18 cellular contexts compared by ENCODE assay signal in genomic region chr13:50481936-50482335, GRCh38.
A peak's percentile ranks its signal among the peaks of the same experiment; 100 is the strongest.
DNase-seq lines count a peak whose midpoint lies in the region; ATAC-seq and TF ChIP-seq lines count a peak whose summit lies in the region.
"Had no signal": no experiment of that assay in that cellular context is flagged by ENCODE, and none has a peak within 500 bp of the region (broad histone marks: within the 10 kb centered on the region; RNA-seq: fewer than 3 reads in every experiment).

No MANE protein-coding gene starts in this region.

- no peaks in the 10 kb centered on the region for H3K9me3 Mint-ChIP-seq in activated naive CD4-positive, alpha-beta T cell treated with anti-CD3 and anti-CD28 coated beads, Interleukin-2, amount 10 ng/mL, durations not matched to agents 7 days and 5 days
- H3K9me3 Mint-ChIP-seq in activated naive CD4-positive, alpha-beta T cell treated with anti-CD3 and anti-CD28 coated beads, Interleukin-2, amount 50 U/mL, for 72 hours = no peaks in the 10 kb centered on the region
- no peaks in the 10 kb centered on the region for H3K9me3 Mint-ChIP-seq in nephron progenitor cell
- H3K9me3 Mint-ChIP-seq: CD4-positive, alpha-beta T cell; CD8-positive, alpha-beta T cell had no signal

- no peaks in the 10 kb centered on the region for H4K20me1 ChIP-seq in OCI-LY1 (ENCODE audit: insufficient read depth, low read length)
- H4K20me1 ChIP-seq: BLaER1 treated with 17β-estradiol and CSF1 and Interleukin-3, amounts not matched to agents 10 nM and 100 nM had no signal

- H3K9me2 ChIP-seq in OCI-LY1 (ENCODE audit: low read depth, low read length) = no peaks in the 10 kb centered on the region

- no peaks in the 10 kb centered on the region for H3K36me3 ChIP-seq in OCI-LY1 (ENCODE audit: insufficient read depth, low read length)
- H3K36me3 ChIP-seq: BLaER1 treated with 17β-estradiol and CSF1 and Interleukin-3, amounts not matched to agents 10 nM and 100 nM had no signal

- peaks cover 57% of the 10 kb centered on the region for H3K4me1 ChIP-seq in OCI-LY1 (ENCODE audit: insufficient read depth, low read length, severe bottlenecking)
- H3K4me1 ChIP-seq: A549, Caco-2 had no signal

- peak overlapping the region; percentile 9 for H3K27ac Mint-ChIP-seq in activated naive CD4-positive, alpha-beta T cell treated with anti-CD3 and anti-CD28 coated beads, Interleukin-2, amount 10 ng/mL, durations not matched to agents 7 days and 5 days
- H3K27ac Mint-ChIP-seq in activated naive CD4-positive, alpha-beta T cell treated with anti-CD3 and anti-CD28 coated beads, Interleukin-2, amount 50 U/mL, for 72 hours = no peak overlapping the region
- H3K27ac Mint-ChIP-seq in nephron progenitor cell = no peak overlapping the region
- H3K27ac Mint-ChIP-seq: B cell; CD4-positive, alpha-beta T cell; CD8-positive, alpha-beta T cell had no signal

- H3K27ac ChIP-seq in OCI-LY1 (ENCODE audit: low read depth, low read length, poor library complexity, severe bottlenecking) = peak overlapping the region; percentile 64
- H3K27ac ChIP-seq: 22Rv1; A549; BLaER1 treated with 17β-estradiol and CSF1 and Interleukin-3, amounts not matched to agents 10 nM and 100 nM; C4-2B had no signal

- H3K4me3 Mint-ChIP-seq in activated naive CD4-positive, alpha-beta T cell treated with anti-CD3 and anti-CD28 coated beads, Interleukin-2, amount 10 ng/mL, durations not matched to agents 7 days and 5 days = no peak overlapping the region
- no peak overlapping the region for H3K4me3 Mint-ChIP-seq in nephron progenitor cell
- H3K4me3 Mint-ChIP-seq: B cell; CD4-positive, alpha-beta T cell; CD8-positive, alpha-beta T cell had no signal

- no peaks in the 10 kb centered on the region for H3K36me3 Mint-ChIP-seq in activated naive CD4-positive, alpha-beta T cell treated with anti-CD3 and anti-CD28 coated beads, Interleukin-2, amount 10 ng/mL, durations not matched to agents 7 days and 5 days
- H3K36me3 Mint-ChIP-seq in activated naive CD4-positive, alpha-beta T cell treated with anti-CD3 and anti-CD28 coated beads, Interleukin-2, amount 50 U/mL, for 72 hours = no peaks in the 10 kb centered on the region
- no peaks in the 10 kb centered on the region for H3K36me3 Mint-ChIP-seq in nephron progenitor cell (ENCODE audit: low read depth)
- H3K36me3 Mint-ChIP-seq: CD8-positive, alpha-beta T cell had no signal

- no peak overlapping the region for H3K4me2 ChIP-seq in OCI-LY1 (ENCODE audit: low read length)
- H3K4me2 ChIP-seq: A549; BLaER1 treated with 17β-estradiol and CSF1 and Interleukin-3, amounts not matched to agents 10 nM and 100 nM had no signal

- peaks cover 16% of the 10 kb centered on the region for H3K27me3 Mint-ChIP-seq in activated naive CD4-positive, alpha-beta T cell treated with anti-CD3 and anti-CD28 coated beads, Interleukin-2, amount 10 ng/mL, durations not matched to agents 7 days and 5 days
- H3K27me3 Mint-ChIP-seq in nephron progenitor cell (ENCODE audit: low read depth, poor library complexity) = peaks cover 4% of the 10 kb centered on the region
- H3K27me3 Mint-ChIP-seq: B cell; CD4-positive, alpha-beta T cell had no signal

- CTCF ChIA-PET in activated naive CD4-positive, alpha-beta T cell treated with anti-CD3 and anti-CD28 coated beads, Interleukin-2, amount 10 ng/mL, durations not matched to agents 7 days and 5 days (lab: Charles Lee) = no interaction called here

- H3K9ac ChIP-seq in OCI-LY1 (ENCODE audit: low read length) = no peak overlapping the region
- H3K9ac ChIP-seq: BLaER1 treated with 17β-estradiol and CSF1 and Interleukin-3, amounts not matched to agents 10 nM and 100 nM had no signal

- no peaks in the 10 kb centered on the region for H3K79me2 ChIP-seq in OCI-LY1 (ENCODE audit: insufficient read depth, low read length)

- no peaks in the 10 kb centered on the region for H3K9me3 ChIP-seq in OCI-LY1 (ENCODE audit: low read length)
- H3K9me3 ChIP-seq: A549; BLaER1 treated with 17β-estradiol and CSF1 and Interleukin-3, amounts not matched to agents 10 nM and 100 nM; Caco-2 had no signal

- H3K4me1 Mint-ChIP-seq in activated naive CD4-positive, alpha-beta T cell treated with anti-CD3 and anti-CD28 coated beads, Interleukin-2, amount 10 ng/mL, durations not matched to agents 7 days and 5 days = no peaks in the 10 kb centered on the region
- H3K4me1 Mint-ChIP-seq in nephron progenitor cell = peaks cover 27% of the 10 kb centered on the region

- H3F3A ChIP-seq in OCI-LY1 (ENCODE audit: insufficient read depth, low read length) = no peaks in the 10 kb centered on the region; the same call in 1 of the 2 replicates

- DNase-seq in activated naive CD4-positive, alpha-beta T cell treated with anti-CD3 and anti-CD28 coated beads, Interleukin-2, amount 10 ng/mL, durations not matched to agents 7 days and 5 days = no peak
- no peak for DNase-seq in activated naive CD4-positive, alpha-beta T cell treated with anti-CD3 and anti-CD28 coated beads, Interleukin-2, amount 50 U/mL, for 72 hours (ENCODE audit: low spot score in 2 of 2)
- DNase-seq in superior temporal gyrus (ENCODE audit: extremely low spot score) = peak; percentile 9
- DNase-seq in nephron progenitor cell = no peak
- DNase-seq in retina = no peak
- DNase-seq: AML-193; Caco-2; Calu3; CD4-positive, alpha-beta T cell; CD8-positive, alpha-beta T cell; DMS79 treated with DMSO at 0.1 percent for 48 hours; GF-D8 had no signal

- no peak overlapping the region; the same call in 1 of the 2 replicates for H2AFZ ChIP-seq in OCI-LY1 (ENCODE audit: low read length)

- H3K4me3 ChIP-seq in OCI-LY1 (ENCODE audit: low read depth, low read length, poor library complexity, severe bottlenecking) = no peak overlapping the region
- H3K4me3 ChIP-seq: A549; BLaER1 treated with 17β-estradiol and CSF1 and Interleukin-3, amounts not matched to agents 10 nM and 100 nM had no signal

- TF ChIP-seq CTCF in OCI-LY1 (IDR thresholded peaks at IDR 0.05; ENCODE audit: low read length) (no peak), nephron progenitor cell (IDR thresholded peaks at IDR 0.05) (no peak)

- ATAC-seq in activated naive CD4-positive, alpha-beta T cell treated with anti-CD3 and anti-CD28 coated beads, Interleukin-2, amount 50 U/mL, for 72 hours = no peak
- ATAC-seq: A549; CD8-positive, alpha-beta T cell had no signal

- H3K27me3 ChIP-seq in OCI-LY1 (ENCODE audit: insufficient read depth, low read length) = no peaks in the 10 kb centered on the region
- H3K27me3 ChIP-seq: BLaER1 treated with 17β-estradiol and CSF1 and Interleukin-3, amounts not matched to agents 10 nM and 100 nM had no signal
